Comparison of ENCODE assay signal across 2 cellular contexts in genomic region chr9:96999733-97000132, GRCh38. TPM values are rescaled to one million over a fixed set of nuclear protein-coding genes. Genes with fewer than 3 reads are reported as not detected.
"Had no signal": no experiment of that assay in that cellular context is flagged by ENCODE, and none has a peak within 500 bp of the region (broad histone marks: within the 10 kb centered on the region; RNA-seq: fewer than 3 reads in every experiment).

No MANE protein-coding gene starts in this region.

RNA-seq across cellular contexts. Expression of gene CTSV, which starts 39.2 kb away (rescaled TPM):
- total RNA-seq: ascending aorta, Right ventricle myocardium inferior had no signal
